8 cellular contexts compared by ENCODE assay signal in genomic region chrX:40093586-40093985, GRCh38. TPM values are rescaled to one million over a fixed set of nuclear protein-coding genes. Genes with fewer than 3 reads are reported as not detected.
A peak's percentile ranks its signal among the peaks of the same experiment; 100 is the strongest.
DNase-seq lines count a peak whose midpoint lies in the region; ATAC-seq, FAIRE-seq and TF ChIP-seq lines count a peak whose summit lies in the region.

No MANE protein-coding gene starts in this region.

- H3K27ac Mint-ChIP-seq in activated naive CD4-positive, alpha-beta T cell treated with anti-CD3 and anti-CD28 coated beads, Interleukin-2, amount 10 ng/mL, durations not matched to agents 7 days and 5 days = no peak overlapping the region
- peak overlapping the region; percentile 38 for H3K27ac Mint-ChIP-seq in activated naive CD8-positive, alpha-beta T cell treated with anti-CD3 and anti-CD28 coated beads for 36 hours

- H3K27me3 Mint-ChIP-seq in activated naive CD4-positive, alpha-beta T cell treated with anti-CD3 and anti-CD28 coated beads, Interleukin-2, amount 10 ng/mL, durations not matched to agents 7 days and 5 days = no peaks in the 10 kb centered on the region
- H3K27me3 Mint-ChIP-seq in activated naive CD8-positive, alpha-beta T cell treated with anti-CD3 and anti-CD28 coated beads for 36 hours = no peaks in the 10 kb centered on the region

- no peak for ATAC-seq in thoracic aorta (ENCODE audit: insufficient number of reproducible peaks, low FRiP score, low read depth)

- DNase-seq in activated naive CD4-positive, alpha-beta T cell treated with anti-CD3 and anti-CD28 coated beads, Interleukin-2, amount 10 ng/mL, durations not matched to agents 7 days and 5 days = no peak
- no peak for DNase-seq in activated naive CD4-positive, alpha-beta T cell (lab: John Stamatoyannopoulos, UW)
- DNase-seq in activated naive CD8-positive, alpha-beta T cell treated with anti-CD3 and anti-CD28 coated beads for 36 hours = no peak
- DNase-seq in keratinocyte (ENCODE audit: low read depth, low spot score) (no peak), thoracic aorta (ENCODE audit: low spot score) (no peak), NCI-H82 (lab: John Stamatoyannopoulos, UW) (no peak), cerebellar nuclear complex (lab: John Stamatoyannopoulos, UW) (no peak)
- DNase-seq in effector CD8-positive, alpha-beta T cell (lab: John Stamatoyannopoulos, UW) = no peak

- H3K79me2 ChIP-seq in keratinocyte (ENCODE audit: control insufficient read depth, insufficient read depth, low read length) = peaks cover 20% of the 10 kb centered on the region

- H3K27ac ChIP-seq in keratinocyte (ENCODE audit: control insufficient read depth, insufficient read depth, low read length) (no peak overlapping the region), thoracic aorta (no peak overlapping the region)

- dilution Hi-C loops in keratinocyte (cut with MboI; ENCODE audit: extremely low pct_ligation_motif_present, low sequenced_read_pairs) = no loop called here

- H2AFZ ChIP-seq in keratinocyte (ENCODE audit: control insufficient read depth, low read length) = no peak overlapping the region

- peak overlapping the region in 1 of 3 experiments; percentile 62 for H3K4me3 ChIP-seq in keratinocyte (ENCODE audit: control insufficient read depth in 2 of 3, extremely low read depth in 1 of 3, insufficient read depth in 2 of 3, low read depth in 1 of 3, low read length in 3 of 3)
- peak overlapping the region; percentile 80 for H3K4me3 ChIP-seq in thoracic aorta

- no peaks in the 10 kb centered on the region for H3K9me3 Mint-ChIP-seq in activated naive CD4-positive, alpha-beta T cell treated with anti-CD3 and anti-CD28 coated beads, Interleukin-2, amount 10 ng/mL, durations not matched to agents 7 days and 5 days
- no peaks in the 10 kb centered on the region for H3K9me3 Mint-ChIP-seq in activated naive CD8-positive, alpha-beta T cell treated with anti-CD3 and anti-CD28 coated beads for 36 hours

- no peak overlapping the region for H3K9ac ChIP-seq in keratinocyte (ENCODE audit: control insufficient read depth, extremely low read depth, insufficient read depth, low read length)

- FAIRE-seq in keratinocyte (lab: Jason Lieb, UNC) = no peak

- H3K36me3 Mint-ChIP-seq in activated naive CD4-positive, alpha-beta T cell treated with anti-CD3 and anti-CD28 coated beads, Interleukin-2, amount 10 ng/mL, durations not matched to agents 7 days and 5 days = peaks cover 21% of the 10 kb centered on the region
- H3K36me3 Mint-ChIP-seq in activated naive CD8-positive, alpha-beta T cell treated with anti-CD3 and anti-CD28 coated beads for 36 hours = peaks cover 6% of the 10 kb centered on the region

- TF ChIP-seq CTCF in keratinocyte (optimal IDR thresholded peaks at IDR 0.05 in 1 of 3, IDR thresholded peaks at IDR 0.05 in 1 of 3, conservative IDR thresholded peaks at IDR 0.05 in 1 of 3; ENCODE audit: extremely low read depth in 1 of 3, insufficient read depth in 2 of 3, low read length in 3 of 3) (no peak), thoracic aorta (IDR thresholded peaks at IDR 0.05) (no peak)

- H3K36me3 ChIP-seq in keratinocyte (ENCODE audit: control insufficient read depth in 2 of 2, extremely low read depth in 1 of 2, insufficient read depth in 2 of 2, low read length in 2 of 2) = no peaks in the 10 kb centered on the region
- H3K36me3 ChIP-seq in thoracic aorta = no peaks in the 10 kb centered on the region

- peaks cover 22% of the 10 kb centered on the region for H3K27me3 ChIP-seq in keratinocyte (ENCODE audit: control insufficient read depth, extremely low read depth, insufficient read depth, low read length)
- H3K27me3 ChIP-seq in thoracic aorta (replicated peaks; ENCODE audit: insufficient read depth) = no peaks in the 10 kb centered on the region

- H3K4me1 ChIP-seq in keratinocyte (ENCODE audit: control insufficient read depth, extremely low read depth, insufficient read depth, low read length) = peaks cover 7% of the 10 kb centered on the region
- peaks cover 4 to 28% of the 10 kb centered on the region in 2 donors for H3K4me1 ChIP-seq in thoracic aorta (ENCODE audit: control insufficient read depth in 1 of 2, low read depth in 2 of 2)

- peak overlapping the region; percentile 46 for H3K4me2 ChIP-seq in keratinocyte (ENCODE audit: control insufficient read depth, extremely low read depth, insufficient read depth, low read depth, low read length)

- H3K4me3 Mint-ChIP-seq in activated naive CD4-positive, alpha-beta T cell treated with anti-CD3 and anti-CD28 coated beads, Interleukin-2, amount 10 ng/mL, durations not matched to agents 7 days and 5 days = peak overlapping the region; percentile 81
- H3K4me3 Mint-ChIP-seq in activated naive CD8-positive, alpha-beta T cell treated with anti-CD3 and anti-CD28 coated beads for 36 hours = peak overlapping the region; percentile 87

- H3K9me3 ChIP-seq in keratinocyte (ENCODE audit: control insufficient read depth, low read depth, low read length) = no peaks in the 10 kb centered on the region
- no peaks in the 10 kb centered on the region for H3K9me3 ChIP-seq in thoracic aorta

- CTCF ChIA-PET in activated naive CD4-positive, alpha-beta T cell treated with anti-CD3 and anti-CD28 coated beads, Interleukin-2, amount 10 ng/mL, durations not matched to agents 7 days and 5 days (lab: Charles Lee) = interaction anchor here (1.0 to 1.2 kb wide), 2 partner anchors 174 to 363 kb away, joined by 3 to 4 read pairs; no protein-coding TSS in a partner anchor

- no peaks in the 10 kb centered on the region for H3K9me1 ChIP-seq in keratinocyte (ENCODE audit: control insufficient read depth, extremely low read depth, insufficient read depth, low read length)

- H3K4me1 Mint-ChIP-seq in activated naive CD4-positive, alpha-beta T cell treated with anti-CD3 and anti-CD28 coated beads, Interleukin-2, amount 10 ng/mL, durations not matched to agents 7 days and 5 days = peaks cover 41% of the 10 kb centered on the region
- H3K4me1 Mint-ChIP-seq in activated naive CD8-positive, alpha-beta T cell treated with anti-CD3 and anti-CD28 coated beads for 36 hours = peaks cover 35% of the 10 kb centered on the region

- H4K20me1 ChIP-seq in keratinocyte (ENCODE audit: control insufficient read depth, extremely low read depth, insufficient read depth, low read length) = no peaks in the 10 kb centered on the region

RNA-seq across cellular contexts. Expression of gene BCOR, which starts 4.2 kb away (rescaled TPM):
- 10 to 100 TPM; 32.3 to 36.0 TPM for total RNA-seq in activated naive CD8-positive, alpha-beta T cell treated with anti-CD3 and anti-CD28 coated beads for 36 hours
- 2.8 to 5.0 TPM (median 3.6 TPM) in 3 replicates for polyA plus RNA-seq in keratinocyte
- 8.0 TPM for polyA plus RNA-seq in keratinocyte (2011; ENCODE audit: low read depth)
- 4.1 and 4.2 TPM in 2 replicates for polyA plus RNA-seq in keratinocyte (2011; cell fraction: cytosol; rRNA removed)
- polyA plus RNA-seq in keratinocyte (2011; cell fraction: nucleus; rRNA removed) = 20.2 and 20.8 TPM in 2 replicates
- polyA plus RNA-seq in keratinocyte (2012; ENCODE audit: low replicate concordance) = 6.2 and 7.2 TPM in 2 replicates
- polyA minus RNA-seq in keratinocyte = 2.5 to 11.9 TPM (median 7.5 TPM) in 3 replicates
- polyA minus RNA-seq in keratinocyte (2011; cell fraction: cytosol; rRNA and poly(A)+ RNA removed) = 4.0 TPM
- 13.0 and 22.7 TPM in 2 replicates for polyA minus RNA-seq in keratinocyte (2011; cell fraction: nucleus; rRNA and poly(A)+ RNA removed)
- 10 to 100 TPM; 28.6 to 30.7 TPM for total RNA-seq in thoracic aorta
